26 cellular contexts compared by ENCODE assay signal in genomic region chr17:38467491-38467890, GRCh38. TPM values are rescaled to one million over a fixed set of nuclear protein-coding genes. Genes with fewer than 3 reads are reported as not detected.
A peak's percentile ranks its signal among the peaks of the same experiment; 100 is the strongest.
DNase-seq lines count a peak whose midpoint lies in the region; ATAC-seq, FAIRE-seq and TF ChIP-seq lines count a peak whose summit lies in the region.
"Had no signal": no experiment of that assay in that cellular context is flagged by ENCODE, and none has a peak within 500 bp of the region (broad histone marks: within the 10 kb centered on the region; RNA-seq: fewer than 3 reads in every experiment).

No MANE protein-coding gene starts in this region.

- H3K79me1 ChIP-seq in IMR-90 (ENCODE audit: low read depth in 1 of 2, low read length in 2 of 2), result peaks cover 20 to 79% of the 10 kb centered on the region in 2 experiments; a peak in 3 of 4 replicates

- H3K56ac ChIP-seq in IMR-90 (ENCODE audit: extremely low read depth, insufficient read depth, low read length), result no peak overlapping the region

- in situ Hi-C loops in IMR-90 (cut with MboI; ENCODE audit: low sequenced_read_pairs), result no loop called here
- in situ Hi-C loops in K562 (cut with MboI), result no loop called here

- H3K27me3 ChIP-seq in IMR-90 (ENCODE audit: control insufficient read depth, insufficient read depth, low read length) (no peaks in the 10 kb centered on the region), K562 (ENCODE audit: control insufficient read depth in 2 of 2, insufficient read depth in 2 of 2, low read length in 2 of 2) (peaks cover 0 to 28% of the 10 kb centered on the region in 2 experiments; a peak in 2 of 5 replicates), muscle layer of colon (ENCODE audit: control insufficient read depth in 1 of 2, insufficient read depth in 2 of 2, low read length in 2 of 2) (no peaks in the 10 kb centered on the region), A673 (replicated peaks; ENCODE audit: insufficient read depth, low read depth, low read length, poor library complexity) (no peaks in the 10 kb centered on the region)
- H3K27me3 ChIP-seq: esophagus squamous epithelium, gastroesophageal sphincter had no signal

- H2BK120ac ChIP-seq in IMR-90 (ENCODE audit: low read depth, low read length), result no peak overlapping the region

- no peak overlapping the region for H2AK5ac ChIP-seq in IMR-90 (ENCODE audit: low read depth, low read length)

- no peak for TF ChIP-seq EP300 in K562 (IDR thresholded peaks at IDR 0.05; ENCODE audit: low read length)

- H4K91ac ChIP-seq in IMR-90 (ENCODE audit: insufficient read depth, low read depth, low read length), result no peak overlapping the region

- TF ChIP-seq POLR2A in IMR-90 (IDR thresholded peaks at IDR 0.05; ENCODE audit: low read depth, low read length) (no peak), K562 (conservative IDR thresholded peaks at IDR 0.05) (no peak)

- DNase-seq in IMR-90 (no peak), K562 (ENCODE audit: extremely low read depth in 1 of 4, low spot score in 3 of 4) (no peak), substantia nigra (lab: John Stamatoyannopoulos, UW) (no peak), A673 (ENCODE audit: low spot score) (no peak), NAMALWA (ENCODE audit: low spot score) (no peak)
- DNase-seq: activated CD4-positive, alpha-beta memory T cell treated with anti-CD3 and anti-CD28 coated beads, Interleukin-2, amount 10 ng/mL, durations not matched to agents 7 days and 5 days; activated CD8-positive, alpha-beta memory T cell treated with anti-CD3 and anti-CD28 coated beads, Interleukin-2, amount 50 U/mL, for 48 hours; activated naive CD4-positive, alpha-beta T cell treated with anti-CD3 and anti-CD28 coated beads, Interleukin-2, amount 50 U/mL, for 16 hours; amniotic stem cell; CD4-positive, CD25-positive, alpha-beta regulatory T cell; endodermal cell; esophagus squamous epithelium; hippocampal formation; left colon; NCI-H1417 treated with DMSO at 0.1 percent for 48 hours; NCI-H2081 treated with DMSO at 0.1 percent for 48 hours; NCI-H345; stimulated activated CD4-positive, alpha-beta T cell treated with anti-CD3 and anti-CD28 coated beads, Interleukin-2, amount 100 ng/mL, for 48 hours; T-cell had no signal

- H2AFZ ChIP-seq in IMR-90 (replicated peaks; ENCODE audit: low read length, poor library complexity), result no peak overlapping the region
- no peak overlapping the region for H2AFZ ChIP-seq in K562 (ENCODE audit: low read depth, low read length)

- H4K8ac ChIP-seq in IMR-90 (ENCODE audit: low read depth in 2 of 2, low read length in 2 of 2), result no peak overlapping the region

- CTCF ChIA-PET in IMR-90 (lab: Yijun Ruan, JAX), result no interaction called here
- CTCF ChIA-PET in K562 (lab: Yijun Ruan, JAX; ENCODE audit: low intra/inter-chr PET ratio), result no interaction called here
- CTCF ChIA-PET in A673 (lab: Charles Lee), result no interaction called here

- H3K14ac ChIP-seq in IMR-90 (replicated peaks; ENCODE audit: low read depth, low read length), result peak overlapping the region; percentile 44; the same call in 1 of the 2 replicates

- POLR2A ChIA-PET in IMR-90 (lab: Charles Lee; ENCODE audit: unreplicated experiment), result no interaction called here
- POLR2A ChIA-PET in K562 (lab: Yijun Ruan, JAX), result interaction anchor here (1.2 kb wide), 1 partner anchor 12 kb away, joined by 3 read pairs; no protein-coding TSS in a partner anchor
- POLR2A ChIA-PET in A673 (lab: Charles Lee; ENCODE audit: low non-redundant PET), result no interaction called here

- H4K20me1 ChIP-seq in IMR-90 (ENCODE audit: insufficient read depth, low read length) (peaks cover 73% of the 10 kb centered on the region), K562 (replicated peaks; ENCODE audit: control insufficient read depth, insufficient read depth, low read length) (no peaks in the 10 kb centered on the region)

- TF ChIP-seq CTCF in IMR-90 (conservative IDR thresholded peaks at IDR 0.05; ENCODE audit: low read depth, low read length) (no peak), K562 (IDR thresholded peaks at IDR 0.05 in 2 of 3, conservative IDR thresholded peaks at IDR 0.05 in 1 of 3; ENCODE audit: insufficient read depth in 2 of 3, low read depth in 1 of 3, low read length in 3 of 3) (no peak), A673 (conservative IDR thresholded peaks at IDR 0.05; ENCODE audit: low read depth, low read length) (no peak)

- H2AK9ac ChIP-seq in IMR-90 (replicated peaks; ENCODE audit: low read depth, low read length, poor library complexity), result no peak overlapping the region

- H3K4me3 ChIP-seq in IMR-90 (ENCODE audit: insufficient read depth, low read depth, low read length), result no peak overlapping the region
- no peak overlapping the region for H3K4me3 ChIP-seq in K562
- H3K4me3 ChIP-seq in muscle layer of colon (ENCODE audit: low read depth in 1 of 2, low read length in 2 of 2), result peak overlapping the region in 1 of 2 donors; percentile 76
- H3K4me3 ChIP-seq in A673 (ENCODE audit: low read depth, low read length, poor library complexity, severe bottlenecking), result no peak overlapping the region

- H2BK20ac ChIP-seq in IMR-90 (ENCODE audit: low read depth, low read length), result no peak overlapping the region

- peak overlapping the region; percentile 31 for H3K23ac ChIP-seq in IMR-90 (ENCODE audit: low read depth, low read length)

- H3K27ac ChIP-seq in IMR-90 (ENCODE audit: insufficient read depth, low read length), result no peak overlapping the region
- H3K27ac ChIP-seq in K562 (ENCODE audit: extremely low read depth, low read depth, low read length), result no peak overlapping the region
- H3K27ac ChIP-seq in muscle layer of colon (ENCODE audit: low read depth, low read length), result peak overlapping the region; percentile 27
- peak overlapping the region; percentile 92 for H3K27ac ChIP-seq in substantia nigra (ENCODE audit: low read depth, low read length, poor library complexity, severe bottlenecking)
- H3K27ac ChIP-seq in A673 (ENCODE audit: low read depth, low read length, poor library complexity, severe bottlenecking), result no peak overlapping the region

- no peak overlapping the region for H3K18ac ChIP-seq in IMR-90 (ENCODE audit: low read depth, low read length)

- H3K4me1 ChIP-seq in IMR-90 (ENCODE audit: control insufficient read depth, insufficient read depth, low read length) (peaks cover 31% of the 10 kb centered on the region), K562 (replicated peaks in 1 of 2; ENCODE audit: control insufficient read depth in 2 of 2, insufficient read depth in 2 of 2, low read length in 2 of 2) (peaks cover 9 to 48% of the 10 kb centered on the region in 2 experiments; a peak in 3 of 5 replicates), muscle layer of colon (ENCODE audit: insufficient read depth, low read length) (peaks cover 50% of the 10 kb centered on the region), A673 (ENCODE audit: insufficient read depth, low read length, poor library complexity, severe bottlenecking) (peaks cover 10% of the 10 kb centered on the region)

- ATAC-seq in IMR-90 (ENCODE audit: low read depth) (no peak), K562 (no peak), GM19351 (IDR thresholded peaks at IDR 0.05; ENCODE audit: unreplicated experiment) (no peak)
- ATAC-seq: activated CD4-positive, CD25-positive, alpha-beta regulatory T cell treated with anti-CD3 and anti-CD28 coated beads, Interleukin-2, amount 50 U/mL, for 24 hours; gastroesophageal sphincter; left colon; T-cell had no signal

- peak overlapping the region; percentile 20 for H2BK5ac ChIP-seq in IMR-90 (ENCODE audit: low read depth, low read length, poor library complexity, severe bottlenecking)

- H3K9ac ChIP-seq in IMR-90 (ENCODE audit: low read depth, low read length) (no peak overlapping the region), K562 (ENCODE audit: insufficient read depth in 1 of 2, low read depth in 2 of 2, low read length in 2 of 2) (no peak overlapping the region), muscle layer of colon (ENCODE audit: low read length) (no peak overlapping the region)

- BruUV-seq in IMR-90 (replicated peaks; lab: Mats Ljungman, UMichigan) (no TSS peak), K562 (replicated peaks; lab: Mats Ljungman, UMichigan) (no TSS peak), A673 (replicated peaks; lab: Mats Ljungman, UMichigan) (no TSS peak)

- H3K4me2 ChIP-seq in IMR-90 (ENCODE audit: low read depth, low read length) (peak overlapping the region; percentile 34; the same call in 1 of the 2 replicates), K562 (ENCODE audit: insufficient read depth, low read length) (no peak overlapping the region)

- intact Hi-C loops in IMR-90 (cut with micrococcal nuclease), result no loop called here
- intact Hi-C loops in K562 (cut with micrococcal nuclease), result no loop called here
- intact Hi-C loops in A673 (cut with micrococcal nuclease; ENCODE audit: unreplicated experiment), result no loop called here

- H3K36me3 ChIP-seq in IMR-90 (ENCODE audit: control insufficient read depth, insufficient read depth, low read length) (peaks cover 66% of the 10 kb centered on the region), K562 (ENCODE audit: control insufficient read depth, insufficient read depth, low read length) (no peaks in the 10 kb centered on the region), muscle layer of colon (ENCODE audit: insufficient read depth, low read length) (peaks cover 43% of the 10 kb centered on the region), A673 (ENCODE audit: insufficient read depth, low read length, poor library complexity, severe bottlenecking) (peaks cover 7% of the 10 kb centered on the region)

- no peak for TF ChIP-seq RAD21 in IMR-90 (IDR thresholded peaks at IDR 0.05; ENCODE audit: low read length)
- no peak for TF ChIP-seq RAD21 in K562 (CRISPR knock-in tag; conservative IDR thresholded peaks at IDR 0.05 in 1 of 2, IDR thresholded peaks at IDR 0.05 in 1 of 2)

- H3K4ac ChIP-seq in IMR-90 (ENCODE audit: low read depth, low read length), result no peak overlapping the region

- FAIRE-seq in K562 (lab: Jason Lieb, UNC), result no peak
- FAIRE-seq: H1, RCC 7860 had no signal

- H3K79me2 ChIP-seq in K562 (ENCODE audit: control insufficient read depth, insufficient read depth, low read length), result no peaks in the 10 kb centered on the region

- H2BK15ac ChIP-seq in IMR-90 (ENCODE audit: low read depth, low read length), result no peak overlapping the region

- WGBS in IMR-90 (ENCODE audit: extremely low coverage in 2 of 2, insufficient read length in 1 of 2), 2 experiments, result 33 to 100% methylated on average over 1 of the region's 1 CpG
- 0% methylated on average over 1 of the region's 1 CpG for WGBS in K562 (ENCODE audit: insufficient coverage, low coverage, missing lambda C conversion rate)

- H3K9me3 ChIP-seq in IMR-90 (ENCODE audit: control insufficient read depth, insufficient read depth, low read length), result no peaks in the 10 kb centered on the region
- H3K9me3 ChIP-seq in K562 (replicated peaks; ENCODE audit: control insufficient read depth, insufficient read depth, low read depth, low read length), result no peaks in the 10 kb centered on the region
- no peaks in the 10 kb centered on the region for H3K9me3 ChIP-seq in muscle layer of colon (ENCODE audit: low read length)
- H3K9me3 ChIP-seq in A673 (ENCODE audit: low read depth, low read length, poor library complexity, severe bottlenecking), result no peaks in the 10 kb centered on the region
- H3K9me3 ChIP-seq: esophagus squamous epithelium, gastroesophageal sphincter had no signal

- dilution Hi-C loops in IMR-90 (cut with HindIII; ENCODE audit: low sequenced_read_pairs, unreplicated experiment), result no loop called here

- H4K5ac ChIP-seq in IMR-90 (ENCODE audit: low read depth, low read length), result no peak overlapping the region

- H3K9me1 ChIP-seq in IMR-90 (ENCODE audit: insufficient read depth, low read length) (peaks cover 33% of the 10 kb centered on the region), K562 (ENCODE audit: control insufficient read depth, insufficient read depth, low read length) (no peaks in the 10 kb centered on the region)

RNA-seq across cellular contexts. Expression of gene ARHGAP23, which starts 39.2 kb away (rescaled TPM):
- total RNA-seq in IMR-90 (2012; rRNA removed) (9.3 and 17.8 TPM in 2 replicates), K562 (2014; rRNA removed) (0.33 and 0.86 TPM in 2 replicates), K562 (2014; rRNA removed; fragmentation: Illumina TruSeq; extraction: Trizol) (0.06 and 0.25 TPM in 2 replicates), K562 (2015; rRNA removed; fragmentation: Illumina TruSeq; extraction: Trizol) (0.29 and 0.57 TPM in 2 replicates), K562 (2021) (1.4 and 2.7 TPM in 2 replicates), A673 (2021) (19.0 and 24.9 TPM in 2 replicates)
- polyA plus RNA-seq in IMR-90 (2012; rRNA removed) (42.7 and 43.3 TPM in 2 replicates), K562 (2011; rRNA removed) (0.12 and 0.71 TPM in 2 replicates), K562 (2014; fragmentation: Illumina TruSeq; extraction: Trizol) (0.68 and 0.70 TPM in 2 replicates), K562 (2014; fragmentation: Nextera tagmentation; extraction: Ambion mirVana) (under 1 TPM; 0.01 to 0.03 TPM), K562 (2014; rRNA removed) (0.69 and 1.6 TPM in 2 replicates)
- 30.0 and 40.5 TPM in 2 replicates for polyA plus RNA-seq in IMR-90 (2012; cell fraction: cytosol; rRNA removed)
- 56.1 and 68.3 TPM in 2 replicates for polyA plus RNA-seq in IMR-90 (2012; cell fraction: nucleus; rRNA removed; ENCODE audit: low replicate concordance)
- total RNA-seq in K562 (2011; cell fraction: chromatin; rRNA removed; ENCODE audit: low replicate concordance), result 5.4 and 10.3 TPM in 2 replicates
- total RNA-seq in K562 (2011; cell fraction: nucleolus; rRNA removed), result 3.6 and 6.0 TPM in 2 replicates
- 4.4 and 6.6 TPM in 2 replicates for total RNA-seq in K562 (2011; cell fraction: nucleoplasm; rRNA removed)
- polyA plus RNA-seq in K562 (2011; cell fraction: cytosol; rRNA removed), result 0.10 and 1.00 TPM in 2 replicates
- 0.80 and 2.2 TPM in 2 replicates for polyA plus RNA-seq in K562 (2011; cell fraction: nucleus; rRNA removed)
- 0.52 and 0.68 TPM in 2 replicates for polyA plus RNA-seq in K562 (2012)
- polyA minus RNA-seq in K562 (2011; rRNA and poly(A)+ RNA removed), result 0.24 and 1.6 TPM in 2 replicates
- 0.18 and 1.4 TPM in 2 replicates for polyA minus RNA-seq in K562 (2011; cell fraction: cytosol; rRNA and poly(A)+ RNA removed)
- 1.7 and 3.0 TPM in 2 replicates for polyA minus RNA-seq in K562 (2011; cell fraction: nucleus; rRNA and poly(A)+ RNA removed)
- polyA plus RNA-seq: IgD-negative memory B cell had no signal

Comparison
In these comparisons a context has a peak if more than half of its experiments do, and no peak if none do; other contexts are left out.
1. H3K27ac ChIP-seq: peak in muscle layer of colon (single experiment) and substantia nigra (single experiment); none in IMR-90 (single experiment), K562 (single experiment) and A673 (single experiment).